18 cellular contexts compared by ENCODE assay signal in the genomic region with DNA sequence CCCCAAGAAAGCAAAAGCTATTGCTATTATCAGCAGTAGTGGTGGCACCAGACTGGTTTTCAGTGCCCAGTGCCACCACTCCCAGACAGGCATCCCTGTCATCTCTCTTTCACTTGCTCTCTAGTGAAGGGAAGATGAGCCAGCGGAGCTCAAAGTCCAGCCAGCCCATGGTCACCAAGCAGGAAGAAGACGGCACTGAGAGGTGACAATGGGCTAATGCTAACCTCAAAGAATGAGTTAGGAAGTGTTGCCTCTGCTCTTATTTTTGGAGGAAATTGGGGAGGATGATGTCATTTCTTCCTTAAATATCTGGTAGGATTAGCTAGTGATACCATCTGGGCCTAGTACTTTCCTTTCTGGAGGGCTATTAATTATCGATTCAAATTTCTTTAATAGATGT. TPM values are rescaled to one million over a fixed set of nuclear protein-coding genes. Genes with fewer than 3 reads are reported as not detected.
DNase-seq lines count a peak whose midpoint lies in the region; ATAC-seq and TF ChIP-seq lines count a peak whose summit lies in the region.
"Had no signal": no experiment of that assay in that cellular context is flagged by ENCODE, and none has a peak within 500 bp of the region (broad histone marks: within the 10 kb centered on the region; RNA-seq: fewer than 3 reads in every experiment).

No MANE protein-coding gene starts in this region.

- no peaks in the 10 kb centered on the region for H3K79me1 ChIP-seq in neuronal stem cell (ENCODE audit: low read depth, low read length)

- H2BK5ac ChIP-seq in neuronal stem cell (ENCODE audit: low read length), result no peak overlapping the region

- no peaks in the 10 kb centered on the region for H3K4me1 ChIP-seq in neuronal stem cell (ENCODE audit: control insufficient read depth in 2 of 2, insufficient read depth in 1 of 2, low read depth in 1 of 2, low read length in 2 of 2)
- H3K4me1 ChIP-seq: testis had no signal

- H3K9me3 ChIP-seq in neuronal stem cell (replicated peaks in 1 of 2; ENCODE audit: control insufficient read depth in 2 of 2, insufficient read depth in 1 of 2, low read depth in 1 of 2, low read length in 2 of 2) (peaks cover 0 to 3% of the 10 kb centered on the region in 2 donors), WERI-Rb-1 (ENCODE audit: severe bottlenecking) (peaks cover 4% of the 10 kb centered on the region)
- H3K9me3 ChIP-seq: testis had no signal

- H3K4ac ChIP-seq in neuronal stem cell (ENCODE audit: low read length), result no peak overlapping the region

- no peak overlapping the region for H4K8ac ChIP-seq in neuronal stem cell (ENCODE audit: low read depth, low read length)

- H3K9ac ChIP-seq in neuronal stem cell (ENCODE audit: low read depth, low read length, poor library complexity), result no peak overlapping the region
- H3K9ac ChIP-seq: SK-N-SH had no signal

- intact Hi-C loops in activated T-helper 2 cell treated with anti-CD3 and anti-CD28 coated beads, Interferon-gamma antibody, Interleukin-2, Interleukin-4, amounts not matched to agents 10 μg/mL and 5 μg/mL and 100 μg/mL, durations not matched to agents 14 hours and 24 hours and 36 hours (cut with micrococcal nuclease), result loop anchor here (5.0 kb wide), 2 partner anchors 100 to 415 kb away; a partner anchor contains a TSS

- H3K4me2 ChIP-seq in neuronal stem cell (ENCODE audit: insufficient read depth, low read length, poor library complexity, severe bottlenecking), result no peak overlapping the region
- H3K4me2 ChIP-seq: SK-N-SH had no signal

- no peak overlapping the region for H2BK120ac ChIP-seq in neuronal stem cell (ENCODE audit: low read depth, low read length)

- no peak overlapping the region for H2BK15ac ChIP-seq in neuronal stem cell (ENCODE audit: low read length)

- no peak overlapping the region for H2BK12ac ChIP-seq in neuronal stem cell (ENCODE audit: low read length)

- H2AFZ ChIP-seq in neuronal stem cell (ENCODE audit: low read length), result no peak overlapping the region

- TF ChIP-seq CTCF in WERI-Rb-1 (IDR thresholded peaks at IDR 0.05; ENCODE audit: low read depth, low read length), result no peak

- H3K36me3 ChIP-seq in neuronal stem cell (replicated peaks in 1 of 2; ENCODE audit: control insufficient read depth in 2 of 2, insufficient read depth in 2 of 2, low read length in 2 of 2) (no peaks in the 10 kb centered on the region), WERI-Rb-1 (no peaks in the 10 kb centered on the region)

- no peak overlapping the region for H3K27ac ChIP-seq in neuronal stem cell (replicated peaks; ENCODE audit: low read length)
- H3K27ac ChIP-seq in WERI-Rb-1, result no peak overlapping the region
- H3K27ac ChIP-seq: dorsolateral prefrontal cortex, testis, VCaP had no signal

- H3K4me3 ChIP-seq in neuronal stem cell (ENCODE audit: low read length in 2 of 2) (no peak overlapping the region), WERI-Rb-1 (ENCODE audit: low read depth, low read length) (no peak overlapping the region)
- H3K4me3 ChIP-seq: dorsolateral prefrontal cortex, testis had no signal

- CTCF ChIA-PET in activated CD8-positive, alpha-beta memory T cell treated with anti-CD3 and anti-CD28 coated beads, Interleukin-2, amount 10 ng/mL, durations not matched to agents 7 days and 5 days (lab: Charles Lee), result interaction anchor here (1.1 to 1.8 kb wide), 4 partner anchors 8 to 487 kb away, joined by 3 to 6 read pairs (median 4); a partner anchor contains a TSS

- no peaks in the 10 kb centered on the region for H3K27me3 Mint-ChIP-seq in activated CD8-positive, alpha-beta memory T cell treated with anti-CD3 and anti-CD28 coated beads, Interleukin-2, amount 10 ng/mL, durations not matched to agents 7 days and 5 days
- no peaks in the 10 kb centered on the region for H3K27me3 Mint-ChIP-seq in activated T-helper 2 cell treated with anti-CD3 and anti-CD28 coated beads, Interferon-gamma antibody, Interleukin-2, Interleukin-4, amounts not matched to agents 10 μg/mL and 5 μg/mL and 100 μg/mL, durations not matched to agents 14 hours and 24 hours and 36 hours (ENCODE audit: low read depth)
- H3K27me3 Mint-ChIP-seq: brain had no signal

- H3K18ac ChIP-seq in neuronal stem cell (ENCODE audit: low read length), result peak overlapping the region; percentile 27

- peaks cover 12% of the 10 kb centered on the region for H3K9me3 Mint-ChIP-seq in activated CD8-positive, alpha-beta memory T cell treated with anti-CD3 and anti-CD28 coated beads, Interleukin-2, amount 10 ng/mL, durations not matched to agents 7 days and 5 days (ENCODE audit: low read depth)
- H3K9me3 Mint-ChIP-seq in activated T-helper 2 cell treated with anti-CD3 and anti-CD28 coated beads, Interferon-gamma antibody, Interleukin-2, Interleukin-4, amounts not matched to agents 10 μg/mL and 5 μg/mL and 100 μg/mL, durations not matched to agents 14 hours and 24 hours and 36 hours, result peaks cover 21% of the 10 kb centered on the region

- H3K4me3 Mint-ChIP-seq in activated CD8-positive, alpha-beta memory T cell treated with anti-CD3 and anti-CD28 coated beads, Interleukin-2, amount 10 ng/mL, durations not matched to agents 7 days and 5 days, result peak overlapping the region; percentile 92
- peak overlapping the region; percentile 91 for H3K4me3 Mint-ChIP-seq in activated T-helper 2 cell treated with anti-CD3 and anti-CD28 coated beads, Interferon-gamma antibody, Interleukin-2, Interleukin-4, amounts not matched to agents 10 μg/mL and 5 μg/mL and 100 μg/mL, durations not matched to agents 14 hours and 24 hours and 36 hours (ENCODE audit: low read depth)
- H3K4me3 Mint-ChIP-seq: brain had no signal

- no peak overlapping the region for H2AK5ac ChIP-seq in neuronal stem cell (ENCODE audit: low read depth, low read length)

- peak overlapping the region; percentile 88 for H3K27ac Mint-ChIP-seq in activated CD8-positive, alpha-beta memory T cell treated with anti-CD3 and anti-CD28 coated beads, Interleukin-2, amount 10 ng/mL, durations not matched to agents 7 days and 5 days
- H3K27ac Mint-ChIP-seq in activated T-helper 2 cell treated with anti-CD3 and anti-CD28 coated beads, Interferon-gamma antibody, Interleukin-2, Interleukin-4, amounts not matched to agents 10 μg/mL and 5 μg/mL and 100 μg/mL, durations not matched to agents 14 hours and 24 hours and 36 hours, result peak overlapping the region; percentile 69
- H3K27ac Mint-ChIP-seq: brain had no signal

- H3K36me3 Mint-ChIP-seq in activated CD8-positive, alpha-beta memory T cell treated with anti-CD3 and anti-CD28 coated beads, Interleukin-2, amount 10 ng/mL, durations not matched to agents 7 days and 5 days, result peaks cover 48% of the 10 kb centered on the region
- H3K36me3 Mint-ChIP-seq in activated T-helper 2 cell treated with anti-CD3 and anti-CD28 coated beads, Interferon-gamma antibody, Interleukin-2, Interleukin-4, amounts not matched to agents 10 μg/mL and 5 μg/mL and 100 μg/mL, durations not matched to agents 14 hours and 24 hours and 36 hours (ENCODE audit: low read depth), result peaks cover 70% of the 10 kb centered on the region
- H3K36me3 Mint-ChIP-seq: brain had no signal

- H3K23ac ChIP-seq in neuronal stem cell (ENCODE audit: low read depth, low read length, poor library complexity), result no peak overlapping the region

- peaks cover 75% of the 10 kb centered on the region for H3K4me1 Mint-ChIP-seq in activated CD8-positive, alpha-beta memory T cell treated with anti-CD3 and anti-CD28 coated beads, Interleukin-2, amount 10 ng/mL, durations not matched to agents 7 days and 5 days
- peaks cover 49% of the 10 kb centered on the region for H3K4me1 Mint-ChIP-seq in activated T-helper 2 cell treated with anti-CD3 and anti-CD28 coated beads, Interferon-gamma antibody, Interleukin-2, Interleukin-4, amounts not matched to agents 10 μg/mL and 5 μg/mL and 100 μg/mL, durations not matched to agents 14 hours and 24 hours and 36 hours (ENCODE audit: low read depth)
- H3K4me1 Mint-ChIP-seq: brain had no signal

- H4K91ac ChIP-seq in neuronal stem cell (ENCODE audit: low read depth, low read length, poor library complexity), result no peak overlapping the region

- DNase-seq in activated CD8-positive, alpha-beta memory T cell treated with anti-CD3 and anti-CD28 coated beads, Interleukin-2, amount 10 ng/mL, durations not matched to agents 7 days and 5 days, result no peak
- no peak for DNase-seq in activated CD8-positive, alpha-beta memory T cell treated with anti-CD3 and anti-CD28 coated beads, Interleukin-2, amount 50 U/mL, for 48 hours
- no peak for DNase-seq in activated T-helper 2 cell treated with anti-CD3 and anti-CD28 coated beads, Interferon-gamma antibody, Interleukin-2, Interleukin-4, amounts not matched to agents 10 μg/mL and 5 μg/mL and 100 μg/mL, durations not matched to agents 14 hours and 24 hours and 36 hours (ENCODE audit: low spot score)
- DNase-seq in neuronal stem cell (ENCODE audit: low spot score), result no peak
- DNase-seq in WERI-Rb-1, result no peak
- DNase-seq: dorsolateral prefrontal cortex, left colon, NCI-H1694 treated with DMSO at 0.1 percent for 48 hours, NCI-H510A, PC-3, SK-N-SH, testis had no signal

- H3K27me3 ChIP-seq in neuronal stem cell (ENCODE audit: control insufficient read depth in 3 of 3, insufficient read depth in 3 of 3, low read depth in 1 of 3, low read length in 3 of 3), result peaks cover 0 to 5% (median 0%) of the 10 kb centered on the region in 3 experiments
- H3K27me3 ChIP-seq in WERI-Rb-1 (ENCODE audit: insufficient read depth, low read depth, severe bottlenecking), result peaks cover 62% of the 10 kb centered on the region
- H3K27me3 ChIP-seq: dorsolateral prefrontal cortex, testis had no signal

- H3K14ac ChIP-seq in neuronal stem cell (ENCODE audit: low read length), result peak overlapping the region; percentile 71

- no peak for ATAC-seq in activated CD8-positive, alpha-beta memory T cell treated with anti-CD3 and anti-CD28 coated beads, Interleukin-2, amount 10 ng/mL, durations not matched to agents 7 days and 5 days
- ATAC-seq in HG02798 (IDR thresholded peaks at IDR 0.05; ENCODE audit: poor library complexity, unreplicated experiment) (peak; percentile 19), HG03280 (IDR thresholded peaks at IDR 0.05; ENCODE audit: unreplicated experiment) (no peak)
- ATAC-seq in activated CD4-positive, CD25-positive, alpha-beta regulatory T cell treated with anti-CD3 and anti-CD28 coated beads, Interleukin-2, amount 50 U/mL, for 24 hours, result no peak
- ATAC-seq: left colon, PC-3 had no signal

- WGBS in neuronal stem cell (ENCODE audit: extremely low coverage in 2 of 2, insufficient read length in 2 of 2, insufficient replicate concordance in 1 of 2), 2 donors, result no CpG with 5 or more reads among the region's 3 CpGs

RNA-seq across cellular contexts. Expression of a gene that starts 1.7 kb away (rescaled TPM):
- total RNA-seq in activated CD8-positive, alpha-beta memory T cell treated with anti-CD3 and anti-CD28 coated beads, Interleukin-2, amount 10 ng/mL, durations not matched to agents 7 days and 5 days, result 100 to 1,000 TPM; 132 to 142 TPM
- 316 and 317 TPM in 2 replicates for total RNA-seq in activated T-helper 2 cell treated with anti-CD3 and anti-CD28 coated beads, Interferon-gamma antibody, Interleukin-2, Interleukin-4, amounts not matched to agents 10 μg/mL and 5 μg/mL and 100 μg/mL, durations not matched to agents 14 hours and 24 hours and 36 hours
- 0.06 TPM for polyA plus RNA-seq in neuronal stem cell (2013, experiment 1 of 2)
- 0.04 TPM for polyA plus RNA-seq in neuronal stem cell (2013, experiment 2 of 2)
- total RNA-seq: PC-3, pulmonary artery endothelial cell had no signal

RNA-seq across cellular contexts. Expression of a gene that starts 7.4 kb away (rescaled TPM):
- 100 to 1,000 TPM; 111 to 148 TPM for total RNA-seq in activated CD8-positive, alpha-beta memory T cell treated with anti-CD3 and anti-CD28 coated beads, Interleukin-2, amount 10 ng/mL, durations not matched to agents 7 days and 5 days
- total RNA-seq in activated T-helper 2 cell treated with anti-CD3 and anti-CD28 coated beads, Interferon-gamma antibody, Interleukin-2, Interleukin-4, amounts not matched to agents 10 μg/mL and 5 μg/mL and 100 μg/mL, durations not matched to agents 14 hours and 24 hours and 36 hours, result 114 and 121 TPM in 2 replicates
- polyA plus RNA-seq in neuronal stem cell (2013, experiment 1 of 2), result 1.7 TPM
- 1.5 TPM for polyA plus RNA-seq in neuronal stem cell (2013, experiment 2 of 2)
